14 cellular contexts compared by ENCODE assay signal in genomic region chr7:127887631-127888030, GRCh38.
A peak's percentile ranks its signal among the peaks of the same experiment; 100 is the strongest.
DNase-seq lines count a peak whose midpoint lies in the region; ATAC-seq and TF ChIP-seq lines count a peak whose summit lies in the region.
"Had no signal": no experiment of that assay in that cellular context is flagged by ENCODE, and none has a peak within 500 bp of the region (broad histone marks: within the 10 kb centered on the region; RNA-seq: fewer than 3 reads in every experiment).

No MANE protein-coding gene starts in this region.

- H3K9me3 ChIP-seq in cardiac muscle cell (ENCODE audit: low read depth) (no peaks in the 10 kb centered on the region), testis (no peaks in the 10 kb centered on the region)

- H3K4me1 ChIP-seq in cardiac muscle cell (ENCODE audit: low read depth) (peaks cover 83% of the 10 kb centered on the region), testis (peaks cover 35% of the 10 kb centered on the region)

- TF ChIP-seq POLR2A in testis (IDR thresholded peaks at IDR 0.05): no peak

- intact Hi-C loops in cardiac septum (cut with DNase I): no loop called here
- intact Hi-C loops in testis (cut with DNase I; ENCODE audit: low total_unique reads): no loop called here

- H3K4me3 ChIP-seq in cardiac muscle cell: no peak overlapping the region
- H3K4me3 ChIP-seq in testis: no peak overlapping the region

- 64 to 71% methylated on average over 3 of the region's 3 CpGs for WGBS in testis, 2 donors

- ATAC-seq in SK-N-SH treated with all-trans-retinoic acid at 6 μM for 48 hours: no peak

- H3K27me3 ChIP-seq in cardiac muscle cell: no peaks in the 10 kb centered on the region
- H3K27me3 ChIP-seq in testis: no peaks in the 10 kb centered on the region

- H3K36me3 ChIP-seq in cardiac muscle cell: no peaks in the 10 kb centered on the region
- H3K36me3 ChIP-seq in testis (ENCODE audit: low read depth, missing control alignments): no peaks in the 10 kb centered on the region

- DNase-seq in cardiac muscle cell (ENCODE audit: low read depth in 1 of 2, low spot score in 1 of 2): no peak
- DNase-seq in cardiac septum (ENCODE audit: low spot score): no peak
- peak; percentile 6 for DNase-seq in OCI-M1 (lab: John Stamatoyannopoulos, UW)
- no peak for DNase-seq in testis
- no peak for DNase-seq in activated CD4-positive, alpha-beta T cell treated with anti-CD3 and anti-CD28 coated beads, Interleukin-2, amount 50 U/mL, for 4 hours
- DNase-seq in NK-92 (lab: John Stamatoyannopoulos, UW; ENCODE audit: unreplicated experiment): no peak
- DNase-seq: DMS153, EL, MV-4-11, NCI-H1417, NCI-H187 treated with DMSO at 0.1 percent for 48 hours, NCI-H446 had no signal

- TF ChIP-seq CTCF in cardiac muscle cell (IDR thresholded peaks at IDR 0.05; ENCODE audit: low read depth, low read length) (no peak), testis (IDR thresholded peaks at IDR 0.05) (no peak)

- H3K27ac ChIP-seq in cardiac muscle cell: peak overlapping the region; percentile 86
- peak overlapping the region; percentile 48 for H3K27ac ChIP-seq in cingulate gyrus (ENCODE audit: low read depth, low read length)
- H3K27ac ChIP-seq in testis: peak overlapping the region; percentile 13 to 33

TF ChIP-seq in SK-N-SH treated with all-trans-retinoic acid at 6 μM for 48 hours, 23 proteins besides CTCF, POLR2A, EP300 and RAD21:
- TF ChIP-seq TOX (CRISPR knock-in tag; IDR thresholded peaks at IDR 0.05; ENCODE audit: borderline replicate concordance) (no peak), SNAI2 (CRISPR knock-in tag; IDR thresholded peaks at IDR 0.05) (no peak), GLIS3 (CRISPR knock-in tag; IDR thresholded peaks at IDR 0.05) (no peak), POU6F1 (CRISPR knock-in tag; IDR thresholded peaks at IDR 0.05; ENCODE audit: borderline replicate concordance, low read depth) (no peak)

Comparison
In these comparisons a context has a peak if more than half of its experiments do, and no peak if none do; other contexts are left out.
1. H3K27ac ChIP-seq: peak in every context shown above with its lines; median percentile 86 in cardiac muscle cell; 48 in cingulate gyrus; 23 in testis.